In genomic region chr6:118722820-118723526, GRCh38 we compare ENCODE assay signal across 18 cellular contexts.
DNase-seq lines count a peak whose midpoint lies in the region; ATAC-seq and TF ChIP-seq lines count a peak whose summit lies in the region.
"Had no signal": no experiment of that assay in that cellular context is flagged by ENCODE, and none has a peak within 500 bp of the region (broad histone marks: within the 10 kb centered on the region; RNA-seq: fewer than 3 reads in every experiment).

No MANE protein-coding gene starts in this region.

- intact Hi-C loops in activated CD8-positive, alpha-beta T cell treated with anti-CD3 and anti-CD28 coated beads for 36 hours (cut with micrococcal nuclease): no loop called here

- peak; percentile 3 for TF ChIP-seq CTCF in activated CD8-positive, alpha-beta T cell treated with anti-CD3 and anti-CD28 coated beads for 36 hours (IDR thresholded peaks at IDR 0.05)
- no peak for TF ChIP-seq CTCF in fibroblast of villous mesenchyme (IDR thresholded peaks at IDR 0.05; ENCODE audit: insufficient read depth, low read depth, low read length)

- peak overlapping the region; percentile 94 for H3K27ac Mint-ChIP-seq in activated naive CD4-positive, alpha-beta T cell treated with anti-CD3 and anti-CD28 coated beads, Interleukin-2, amount 50 U/mL, for 24 hours
- peak overlapping the region; percentile 87 for H3K27ac Mint-ChIP-seq in activated CD8-positive, alpha-beta T cell treated with anti-CD3 and anti-CD28 coated beads for 36 hours
- peak overlapping the region in 1 of 2 donors; percentile 15 for H3K27ac Mint-ChIP-seq in stimulated activated naive CD8-positive, alpha-beta T cell treated with anti-CD3 and anti-CD28 coated beads, Interleukin-15, amount 100 ng/mL, for 72 hours
- H3K27ac Mint-ChIP-seq: stimulated activated effector memory CD8-positive, alpha-beta T cell treated with anti-CD3 and anti-CD28 coated beads, Interleukin-12 subunit alpha, Interleukin-12 subunit beta, amount 100 ng/mL, for 72 hours had no signal

- POLR2A ChIA-PET in activated CD8-positive, alpha-beta T cell treated with anti-CD3 and anti-CD28 coated beads for 36 hours (lab: Charles Lee): interaction anchor here (0.7 to 2.1 kb wide), 3 partner anchors 9 to 72 kb away, joined by 3 to 20 read pairs (median 3); partner anchors contain the start of gene CEP85L

- H3K9me3 Mint-ChIP-seq in activated naive CD4-positive, alpha-beta T cell treated with anti-CD3 and anti-CD28 coated beads, Interleukin-2, amount 50 U/mL, for 24 hours: no peaks in the 10 kb centered on the region
- no peaks in the 10 kb centered on the region for H3K9me3 Mint-ChIP-seq in activated CD8-positive, alpha-beta T cell treated with anti-CD3 and anti-CD28 coated beads for 36 hours
- no peaks in the 10 kb centered on the region for H3K9me3 Mint-ChIP-seq in stimulated activated naive CD8-positive, alpha-beta T cell treated with anti-CD3 and anti-CD28 coated beads, Interleukin-15, amount 100 ng/mL, for 72 hours
- H3K9me3 Mint-ChIP-seq: CD4-positive, alpha-beta memory T cell; IgD-negative memory B cell; stimulated activated effector memory CD8-positive, alpha-beta T cell treated with anti-CD3 and anti-CD28 coated beads, Interleukin-12 subunit alpha, Interleukin-12 subunit beta, amount 100 ng/mL, for 72 hours had no signal

- H3K36me3 Mint-ChIP-seq in activated naive CD4-positive, alpha-beta T cell treated with anti-CD3 and anti-CD28 coated beads, Interleukin-2, amount 50 U/mL, for 24 hours: no peaks in the 10 kb centered on the region
- H3K36me3 Mint-ChIP-seq in activated CD8-positive, alpha-beta T cell treated with anti-CD3 and anti-CD28 coated beads for 36 hours (ENCODE audit: low read depth): no peaks in the 10 kb centered on the region
- H3K36me3 Mint-ChIP-seq: CD4-positive, alpha-beta memory T cell; stimulated activated effector memory CD8-positive, alpha-beta T cell treated with anti-CD3 and anti-CD28 coated beads, Interleukin-12 subunit alpha, Interleukin-12 subunit beta, amount 100 ng/mL, for 72 hours had no signal

- H3K4me3 Mint-ChIP-seq in activated naive CD4-positive, alpha-beta T cell treated with anti-CD3 and anti-CD28 coated beads, Interleukin-2, amount 50 U/mL, for 24 hours: peak overlapping the region; percentile 40
- no peak overlapping the region for H3K4me3 Mint-ChIP-seq in activated CD8-positive, alpha-beta T cell treated with anti-CD3 and anti-CD28 coated beads for 36 hours
- H3K4me3 Mint-ChIP-seq in stimulated activated naive CD8-positive, alpha-beta T cell treated with anti-CD3 and anti-CD28 coated beads, Interleukin-15, amount 100 ng/mL, for 72 hours: peak overlapping the region; percentile 6 to 41
- H3K4me3 Mint-ChIP-seq: stimulated activated effector memory CD8-positive, alpha-beta T cell treated with anti-CD3 and anti-CD28 coated beads, Interleukin-12 subunit alpha, Interleukin-12 subunit beta, amount 100 ng/mL, for 72 hours had no signal

- no peaks in the 10 kb centered on the region for H3K27me3 Mint-ChIP-seq in activated naive CD4-positive, alpha-beta T cell treated with anti-CD3 and anti-CD28 coated beads, Interleukin-2, amount 50 U/mL, for 24 hours
- H3K27me3 Mint-ChIP-seq in activated CD8-positive, alpha-beta T cell treated with anti-CD3 and anti-CD28 coated beads for 36 hours: no peaks in the 10 kb centered on the region
- H3K27me3 Mint-ChIP-seq in stimulated activated naive CD8-positive, alpha-beta T cell treated with anti-CD3 and anti-CD28 coated beads, Interleukin-15, amount 100 ng/mL, for 72 hours: no peaks in the 10 kb centered on the region
- H3K27me3 Mint-ChIP-seq: CD4-positive, alpha-beta memory T cell; IgD-negative memory B cell had no signal

- H3K4me3 ChIP-seq in fibroblast of villous mesenchyme (ENCODE audit: low read depth, low read length): no peak overlapping the region
- H3K4me3 ChIP-seq: A549, transverse colon had no signal

- ATAC-seq in activated CD8-positive, alpha-beta T cell treated with anti-CD3 and anti-CD28 coated beads for 36 hours: peak; percentile 24
- ATAC-seq in stimulated activated naive CD8-positive, alpha-beta T cell treated with anti-CD3 and anti-CD28 coated beads, Interleukin-15, amount 100 ng/mL, for 72 hours: no peak
- ATAC-seq in HG02852 (IDR thresholded peaks at IDR 0.05; ENCODE audit: unreplicated experiment): no peak
- ATAC-seq: stimulated activated effector memory CD8-positive, alpha-beta T cell treated with anti-CD3 and anti-CD28 coated beads, Interleukin-12 subunit alpha, Interleukin-12 subunit beta, amount 100 ng/mL, for 72 hours had no signal

- DNase-seq in activated naive CD4-positive, alpha-beta T cell treated with Interleukin-2 at 50 U/mL for 16 hours: no peak
- peak; percentile 41 for DNase-seq in activated CD8-positive, alpha-beta T cell treated with anti-CD3 and anti-CD28 coated beads for 36 hours
- peak; percentile 11 for DNase-seq in fibroblast of villous mesenchyme (ENCODE audit: low read depth)
- no peak for DNase-seq in stimulated activated naive CD8-positive, alpha-beta T cell treated with anti-CD3 and anti-CD28 coated beads, Interleukin-15, amount 100 ng/mL, for 72 hours
- no peak for DNase-seq in NCI-H510A (lab: John Stamatoyannopoulos, UW)
- no peak for DNase-seq in NCI-H345 (lab: John Stamatoyannopoulos, UW)
- DNase-seq: CD4-positive, alpha-beta memory T cell; hypothalamus; midbrain; NCI-H2029 treated with DMSO at 0.1 percent for 48 hours; retina; Right ventricle myocardium superior; transverse colon had no signal

- peaks cover 90% of the 10 kb centered on the region for H3K4me1 Mint-ChIP-seq in activated naive CD4-positive, alpha-beta T cell treated with anti-CD3 and anti-CD28 coated beads, Interleukin-2, amount 50 U/mL, for 24 hours
- H3K4me1 Mint-ChIP-seq in activated CD8-positive, alpha-beta T cell treated with anti-CD3 and anti-CD28 coated beads for 36 hours (ENCODE audit: low read depth): peaks cover 85% of the 10 kb centered on the region
- H3K4me1 Mint-ChIP-seq in stimulated activated naive CD8-positive, alpha-beta T cell treated with anti-CD3 and anti-CD28 coated beads, Interleukin-15, amount 100 ng/mL, for 72 hours: peaks cover 80% of the 10 kb centered on the region

- CTCF ChIA-PET in activated CD8-positive, alpha-beta T cell treated with anti-CD3 and anti-CD28 coated beads for 36 hours (lab: Charles Lee): interaction anchor here (3.3 kb wide), 1 partner anchor 11 kb away, joined by 11 read pairs; no protein-coding TSS in a partner anchor

Comparison
In these comparisons a context has a peak if more than half of its experiments do, and no peak if none do; other contexts are left out.
1. DNase-seq: peak in activated CD8-positive, alpha-beta T cell treated with anti-CD3 and anti-CD28 coated beads for 36 hours (single experiment) and fibroblast of villous mesenchyme (single experiment); none in activated naive CD4-positive, alpha-beta T cell treated with Interleukin-2 at 50 U/mL for 16 hours (single experiment), stimulated activated naive CD8-positive, alpha-beta T cell treated with anti-CD3 and anti-CD28 coated beads, Interleukin-15, amount 100 ng/mL, for 72 hours (0 of 2), NCI-H510A (single experiment) and NCI-H345 (single experiment).